Comparison of ENCODE assay signal across 8 cellular contexts in genomic region chr18:13178197-13178596, GRCh38.
"Had no signal": no experiment of that assay in that cellular context is flagged by ENCODE, and none has a peak within 500 bp of the region (broad histone marks: within the 10 kb centered on the region; RNA-seq: fewer than 3 reads in every experiment).

No MANE protein-coding gene starts in this region.

- H3K4me3 Mint-ChIP-seq: GM23338, H9, IgD-negative memory B cell had no signal

- ATAC-seq: GM23338 had no signal

- FAIRE-seq: H1, H54, HTR-8/SVneo had no signal

- DNase-seq: H9, HCEC 1CT, KBM-7 had no signal

- H2AFZ ChIP-seq: GM23338 had no signal

- H3K4me3 ChIP-seq: GM23338 had no signal

- H3K27ac Mint-ChIP-seq: GM23338, H9, IgD-negative memory B cell had no signal

- H3K4me2 ChIP-seq: GM23338 had no signal
